17 cellular contexts compared by ENCODE assay signal in genomic region chr20:31824554-31825313, GRCh38. TPM values are rescaled to one million over a fixed set of nuclear protein-coding genes. Genes with fewer than 3 reads are reported as not detected.
DNase-seq lines count a peak whose midpoint lies in the region; ATAC-seq, FAIRE-seq and TF ChIP-seq lines count a peak whose summit lies in the region.
"Had no signal": no experiment of that assay in that cellular context is flagged by ENCODE, and none has a peak within 500 bp of the region (broad histone marks: within the 10 kb centered on the region; RNA-seq: fewer than 3 reads in every experiment).

No MANE protein-coding gene starts in this region.

- no peak overlapping the region for H3K9ac ChIP-seq in kidney (ENCODE audit: low read length in 2 of 2)
- H3K9ac ChIP-seq: GM23248 had no signal

- no peaks in the 10 kb centered on the region for H3K36me3 ChIP-seq in Panc1 (ENCODE audit: control insufficient read depth, insufficient read depth, low read length)
- no peaks in the 10 kb centered on the region for H3K36me3 ChIP-seq in kidney (ENCODE audit: control insufficient read depth in 1 of 2, insufficient read depth in 2 of 2, low read length in 2 of 2)
- H3K36me3 ChIP-seq in upper lobe of right lung, result no peaks in the 10 kb centered on the region
- H3K36me3 ChIP-seq in Peyer's patch, result no peaks in the 10 kb centered on the region

- H3K4me1 ChIP-seq in Panc1 (ENCODE audit: control insufficient read depth, insufficient read depth, low read length) (peaks cover 12% of the 10 kb centered on the region), kidney (ENCODE audit: control insufficient read depth in 1 of 2, insufficient read depth in 1 of 2, low read depth in 1 of 2, low read length in 2 of 2) (peaks cover 0 to 3% of the 10 kb centered on the region in 2 donors), upper lobe of right lung (peaks cover 4% of the 10 kb centered on the region), Peyer's patch (peaks cover 0 to 10% (median 3%) of the 10 kb centered on the region in 4 donors)

- H3K27me3 Mint-ChIP-seq in naive thymus-derived CD8-positive, alpha-beta T cell, result peaks cover 0 to 4% (median 1%) of the 10 kb centered on the region in 5 donors
- no peaks in the 10 kb centered on the region for H3K27me3 Mint-ChIP-seq in activated CD4-positive, alpha-beta memory T cell treated with anti-CD3 and anti-CD28 coated beads, Interleukin-2, amount 10 ng/mL, durations not matched to agents 7 days and 5 days

- CTCF ChIA-PET in Panc1 (lab: Charles Lee), result interaction anchor here (0.5 to 2.1 kb wide), 3 partner anchors 28 to 207 kb away, joined by 3 to 11 read pairs (median 3); no protein-coding TSS in a partner anchor
- CTCF ChIA-PET in activated CD4-positive, alpha-beta memory T cell treated with anti-CD3 and anti-CD28 coated beads, Interleukin-2, amount 10 ng/mL, durations not matched to agents 7 days and 5 days (lab: Charles Lee), result interaction anchor here (0.6 to 4.0 kb wide), 5 partner anchors 12 to 266 kb away, joined by 3 to 54 read pairs (median 35); partner anchors contain the start of genes FOXS1 and PDRG1

- H3K9me3 ChIP-seq in Panc1 (ENCODE audit: control insufficient read depth, insufficient read depth, low read depth, low read length) (no peaks in the 10 kb centered on the region), kidney (ENCODE audit: control insufficient read depth in 1 of 2, low read length in 2 of 2) (no peaks in the 10 kb centered on the region), upper lobe of right lung (no peaks in the 10 kb centered on the region), Peyer's patch (no peaks in the 10 kb centered on the region)

- no peaks in the 10 kb centered on the region for H3K9me3 Mint-ChIP-seq in naive thymus-derived CD8-positive, alpha-beta T cell
- H3K9me3 Mint-ChIP-seq in activated CD4-positive, alpha-beta memory T cell treated with anti-CD3 and anti-CD28 coated beads, Interleukin-2, amount 10 ng/mL, durations not matched to agents 7 days and 5 days, result no peaks in the 10 kb centered on the region

- no peak overlapping the region for H3K27ac Mint-ChIP-seq in naive thymus-derived CD8-positive, alpha-beta T cell
- no peak overlapping the region for H3K27ac Mint-ChIP-seq in activated CD4-positive, alpha-beta memory T cell treated with anti-CD3 and anti-CD28 coated beads, Interleukin-2, amount 10 ng/mL, durations not matched to agents 7 days and 5 days

- H3K4me3 ChIP-seq in Panc1 (ENCODE audit: low read depth in 2 of 2, low read length in 2 of 2) (no peak overlapping the region), kidney (ENCODE audit: low read length in 2 of 2) (no peak overlapping the region), upper lobe of right lung (no peak overlapping the region), Peyer's patch (no peak overlapping the region)
- H3K4me3 ChIP-seq: GM23248 had no signal

- peaks cover 0 to 7% (median 5%) of the 10 kb centered on the region in 4 donors for H3K4me1 Mint-ChIP-seq in naive thymus-derived CD8-positive, alpha-beta T cell
- peaks cover 6% of the 10 kb centered on the region for H3K4me1 Mint-ChIP-seq in activated CD4-positive, alpha-beta memory T cell treated with anti-CD3 and anti-CD28 coated beads, Interleukin-2, amount 10 ng/mL, durations not matched to agents 7 days and 5 days

- H3K36me3 Mint-ChIP-seq in naive thymus-derived CD8-positive, alpha-beta T cell, result no peaks in the 10 kb centered on the region
- H3K36me3 Mint-ChIP-seq in activated CD4-positive, alpha-beta memory T cell treated with anti-CD3 and anti-CD28 coated beads, Interleukin-2, amount 10 ng/mL, durations not matched to agents 7 days and 5 days (ENCODE audit: low read depth), result no peaks in the 10 kb centered on the region

- H3K27me3 ChIP-seq in Panc1 (ENCODE audit: control insufficient read depth, insufficient read depth, low read length) (no peaks in the 10 kb centered on the region), upper lobe of right lung (no peaks in the 10 kb centered on the region), Peyer's patch (no peaks in the 10 kb centered on the region)

- TF ChIP-seq CTCF in Panc1 (IDR thresholded peaks at IDR 0.05) (no peak), kidney (IDR thresholded peaks at IDR 0.05; ENCODE audit: borderline replicate concordance, extremely low read depth, insufficient read depth) (no peak), upper lobe of right lung (IDR thresholded peaks at IDR 0.05) (no peak), Peyer's patch (IDR thresholded peaks at IDR 0.05) (no peak)

- H3K27ac ChIP-seq in Panc1 (ENCODE audit: low read length), result peak overlapping the region; percentile 36; the same call in 1 of the 2 replicates
- no peak overlapping the region for H3K27ac ChIP-seq in kidney (ENCODE audit: low read depth in 2 of 2, low read length in 2 of 2)
- no peak overlapping the region for H3K27ac ChIP-seq in upper lobe of right lung
- H3K27ac ChIP-seq in Peyer's patch, result no peak overlapping the region
- H3K27ac ChIP-seq: 22Rv1, C4-2B, GM23248 had no signal

- no peak for FAIRE-seq in kidney (lab: Jason Lieb, UNC)

- TF ChIP-seq POLR2A in Peyer's patch (IDR thresholded peaks at IDR 0.05), result no peak

- H3K4me3 Mint-ChIP-seq in naive thymus-derived CD8-positive, alpha-beta T cell, result no peak overlapping the region
- no peak overlapping the region for H3K4me3 Mint-ChIP-seq in activated CD4-positive, alpha-beta memory T cell treated with anti-CD3 and anti-CD28 coated beads, Interleukin-2, amount 10 ng/mL, durations not matched to agents 7 days and 5 days

- ATAC-seq in Panc1 (no peak), upper lobe of right lung (no peak)
- no peak for ATAC-seq in naive thymus-derived CD8-positive, alpha-beta T cell

- no TSS peak for BruUV-seq in Panc1 (replicated peaks; lab: Mats Ljungman, UMichigan)

- intact Hi-C loops in Panc1 (cut with micrococcal nuclease; ENCODE audit: unreplicated experiment) (loop anchor here (5.0 kb wide), 1 partner anchor 268 kb away; no protein-coding TSS in a partner anchor), kidney (cut with DNase I) (loop anchor here (10.0 kb wide), 1 partner anchor 130 kb away; the partner anchor contains the start of gene PDRG1), upper lobe of right lung (cut with DNase I) (no loop called here)

- in situ Hi-C loops in Panc1 (cut with HindIII; ENCODE audit: low pct_unique_long_range_greater_than_20kb, low sequenced_read_pairs), result no loop called here

- POLR2A ChIA-PET in Panc1 (lab: Charles Lee), result no interaction called here
- POLR2A ChIA-PET in naive thymus-derived CD8-positive, alpha-beta T cell (lab: Charles Lee), result no interaction called here
- POLR2A ChIA-PET in activated CD4-positive, alpha-beta memory T cell treated with anti-CD3 and anti-CD28 coated beads, Interleukin-2, amount 10 ng/mL, durations not matched to agents 7 days and 5 days (lab: Charles Lee), result interaction anchor here (1.2 kb wide), 1 partner anchor 12 kb away, joined by 4 read pairs; no protein-coding TSS in a partner anchor

- DNase-seq in DMS153 (lab: John Stamatoyannopoulos, UW) (peak; percentile 47), DMS153 treated with DMSO at 0.1 percent for 48 hours (lab: John Stamatoyannopoulos, UW; ENCODE audit: unreplicated experiment) (no peak), Panc1 (ENCODE audit: low read depth, low spot score) (no peak), kidney (peak; percentile 41), upper lobe of right lung (peak; percentile 44), Peyer's patch (no peak)
- no peak for DNase-seq in naive thymus-derived CD8-positive, alpha-beta T cell
- no peak for DNase-seq in activated CD4-positive, alpha-beta memory T cell treated with anti-CD3 and anti-CD28 coated beads, Interleukin-2, amount 10 ng/mL, durations not matched to agents 7 days and 5 days
- DNase-seq: COR-L47, GM23248, NCI-H146, NCI-H345, T-helper 1 cell had no signal

RNA-seq across cellular contexts. Expression of gene MYLK2, which starts 5.6 kb away (rescaled TPM):
- total RNA-seq in Panc1 (2021; ENCODE audit: unreplicated experiment), result 0.87 TPM
- polyA plus RNA-seq in Panc1 (2012; ENCODE audit: insufficient read length), result 0.15 TPM
- not detected for total RNA-seq in kidney
- not detected for polyA plus RNA-seq in kidney (ENCODE audit: insufficient read depth, low read depth, low replicate concordance)
- not detected for total RNA-seq in upper lobe of right lung
- total RNA-seq in naive thymus-derived CD8-positive, alpha-beta T cell, result not detected
- polyA plus RNA-seq in naive thymus-derived CD8-positive, alpha-beta T cell, result not detected
- under 1 TPM; 0.33 to 0.45 TPM for total RNA-seq in activated CD4-positive, alpha-beta memory T cell treated with anti-CD3 and anti-CD28 coated beads, Interleukin-2, amount 10 ng/mL, durations not matched to agents 7 days and 5 days
- total RNA-seq in Peyer's patch, result under 1 TPM in 1 of 4 donors, not detected in 3; 0.57 TPM
- total RNA-seq: GM23248, SK-MEL-5 had no signal
- polyA plus RNA-seq: GM23248 had no signal

RNA-seq across cellular contexts. Expression of gene FOXS1, which starts 20.7 kb away (rescaled TPM):
- total RNA-seq in Panc1 (2021; ENCODE audit: unreplicated experiment) (6.3 TPM), kidney (2.1 TPM), upper lobe of right lung (3.3 TPM), Peyer's patch (not detected)
- polyA plus RNA-seq in Panc1 (2012; ENCODE audit: insufficient read length), result 6.0 TPM
- polyA plus RNA-seq in kidney (ENCODE audit: insufficient read depth, low read depth, low replicate concordance), result 9.8 TPM
- total RNA-seq in naive thymus-derived CD8-positive, alpha-beta T cell, result not detected
- not detected for polyA plus RNA-seq in naive thymus-derived CD8-positive, alpha-beta T cell
- not detected for total RNA-seq in activated CD4-positive, alpha-beta memory T cell treated with anti-CD3 and anti-CD28 coated beads, Interleukin-2, amount 10 ng/mL, durations not matched to agents 7 days and 5 days
- total RNA-seq: GM23248, SK-MEL-5 had no signal
- polyA plus RNA-seq: GM23248 had no signal

RNA-seq across cellular contexts. Expression of gene DUSP15, which starts 45.6 kb away (rescaled TPM):
- total RNA-seq in Panc1 (2021; ENCODE audit: unreplicated experiment) (23.6 TPM), kidney (13.2 TPM), upper lobe of right lung (2.4 TPM), Peyer's patch (10 to 100 TPM in 1 of 4 donors, 1 to 10 TPM in 2, under 1 TPM in 1; 0.53 to 19.8 (median 2.3) TPM)
- 16.1 TPM for polyA plus RNA-seq in Panc1 (2012; ENCODE audit: insufficient read length)
- polyA plus RNA-seq in kidney (ENCODE audit: insufficient read depth, low read depth, low replicate concordance), result 143 TPM
- not detected for total RNA-seq in naive thymus-derived CD8-positive, alpha-beta T cell
- polyA plus RNA-seq in naive thymus-derived CD8-positive, alpha-beta T cell, result not detected
- total RNA-seq in activated CD4-positive, alpha-beta memory T cell treated with anti-CD3 and anti-CD28 coated beads, Interleukin-2, amount 10 ng/mL, durations not matched to agents 7 days and 5 days, result not detected
- total RNA-seq: GM23248, HT1080 had no signal
- polyA plus RNA-seq: GM23248 had no signal

RNA-seq across cellular contexts. Expression of gene TTLL9, which starts 45.7 kb away (rescaled TPM):
- total RNA-seq in Panc1 (2021; ENCODE audit: unreplicated experiment), result 2.1 TPM
- polyA plus RNA-seq in Panc1 (2012; ENCODE audit: insufficient read length), result 3.1 TPM
- total RNA-seq in kidney, result 1.9 TPM
- 0.82 TPM for polyA plus RNA-seq in kidney (ENCODE audit: insufficient read depth, low read depth, low replicate concordance)
- total RNA-seq in upper lobe of right lung, result 0.49 TPM
- total RNA-seq in naive thymus-derived CD8-positive, alpha-beta T cell, result not detected
- not detected for polyA plus RNA-seq in naive thymus-derived CD8-positive, alpha-beta T cell
- not detected for total RNA-seq in activated CD4-positive, alpha-beta memory T cell treated with anti-CD3 and anti-CD28 coated beads, Interleukin-2, amount 10 ng/mL, durations not matched to agents 7 days and 5 days
- 1 to 10 TPM in 1 of 4 donors, under 1 TPM in 1, not detected in 2; 0.47 to 1.7 TPM for total RNA-seq in Peyer's patch
- total RNA-seq: GM23248, HT1080, SK-MEL-5 had no signal
- polyA plus RNA-seq: GM23248 had no signal

Comparison
In these comparisons a context has a peak if more than half of its experiments do, and no peak if none do; other contexts are left out.
1. DNase-seq: peak in DMS153 (single experiment), kidney (single experiment) and upper lobe of right lung (single experiment); none in DMS153 treated with DMSO at 0.1 percent for 48 hours (single experiment), Panc1 (single experiment), naive thymus-derived CD8-positive, alpha-beta T cell (0 of 10), activated CD4-positive, alpha-beta memory T cell treated with anti-CD3 and anti-CD28 coated beads, Interleukin-2, amount 10 ng/mL, durations not matched to agents 7 days and 5 days (single experiment) and Peyer's patch (0 of 3).